Comparison of ENCODE assay signal across 1 cellular context in genomic region chr19:3059653-3060052, GRCh38.
TF ChIP-seq lines count a peak whose summit lies in the region.

No MANE protein-coding gene starts in this region.

TF ChIP-seq in H1, 55 proteins besides CTCF, POLR2A, EP300 and RAD21:
- TF ChIP-seq EZH2 (IDR thresholded peaks at IDR 0.05; ENCODE audit: low read depth, low read length, severe bottlenecking) (no peak), KDM1A (IDR thresholded peaks at IDR 0.05; ENCODE audit: borderline replicate concordance, low read length) (peak; percentile 90; the same call in 1 of the 2 replicates), HDAC2 (IDR thresholded peaks at IDR 0.05; ENCODE audit: borderline replicate concordance in 1 of 2, low read depth in 2 of 2, low read length in 2 of 2) (peak in 1 of 2 experiments; percentile 63; a peak in 1 of 4 replicates)
